In genomic region chr19:14383898-14384669, GRCh38 we compare ENCODE assay signal across 1 cellular context.
A peak's percentile ranks its signal among the peaks of the same experiment; 100 is the strongest.
TF ChIP-seq lines count a peak whose summit lies in the region.

No MANE protein-coding gene starts in this region.

TF ChIP-seq in GM12878, 131 proteins besides CTCF, POLR2A, EP300 and RAD21 (continued from another document):
- no peak for TF ChIP-seq ZBTB4 (CRISPR knock-in tag; IDR thresholded peaks at IDR 0.05)
- TF ChIP-seq STAT3 (IDR thresholded peaks at IDR 0.05; ENCODE audit: low read depth, low read length), result 0 out of 2 replicates have a peak, but pooled peaks have one; percentile 28
- TF ChIP-seq SRF (IDR thresholded peaks at IDR 0.05; ENCODE audit: low read depth in 2 of 2, low read length in 2 of 2), result peak in 1 of 2 experiments; percentile 73; a peak in 2 of 4 replicates
- TF ChIP-seq USF2 (IDR thresholded peaks at IDR 0.05; ENCODE audit: borderline replicate concordance, low read depth, low read length), result no peak
- peak; percentile 70; the same call in 1 of the 2 replicates for TF ChIP-seq ZBED1 (IDR thresholded peaks at IDR 0.05; ENCODE audit: borderline replicate concordance)
- TF ChIP-seq IRF5 (IDR thresholded peaks at IDR 0.05; ENCODE audit: borderline replicate concordance), result no peak
- peak; percentile 25 for TF ChIP-seq NBN (IDR thresholded peaks at IDR 0.05)
- TF ChIP-seq ZNF274 (IDR thresholded peaks at IDR 0.05; ENCODE audit: insufficient read depth, insufficient read length), result no peak
- TF ChIP-seq ZBTB11 (CRISPR knock-in tag; IDR thresholded peaks at IDR 0.05), result no peak
- no peak for TF ChIP-seq RCOR1 (conservative IDR thresholded peaks at IDR 0.05; ENCODE audit: low read depth, low read length)
- TF ChIP-seq HDAC6 (IDR thresholded peaks at IDR 0.05; ENCODE audit: unreplicated experiment), result no peak
- no peak for TF ChIP-seq POU2F2 (IDR thresholded peaks at IDR 0.05; ENCODE audit: borderline replicate concordance, low read depth, low read length)
- TF ChIP-seq CEBPB (IDR thresholded peaks at IDR 0.05; ENCODE audit: borderline replicate concordance in 1 of 2, low read depth in 2 of 2, low read length in 2 of 2), result no peak
- TF ChIP-seq SUPT20H (IDR thresholded peaks at IDR 0.05; ENCODE audit: borderline replicate concordance, control insufficient read depth, low read depth, low read length), result no peak
- peak; percentile 68; the same call in 1 of the 2 replicates for TF ChIP-seq TCF3 (IDR thresholded peaks at IDR 0.05; ENCODE audit: borderline replicate concordance, insufficient read depth, low read depth, low read length)
- no peak for TF ChIP-seq SREBF1 (IDR thresholded peaks at IDR 0.05; ENCODE audit: low read length)
- TF ChIP-seq CHD1 (IDR thresholded peaks at IDR 0.05; ENCODE audit: low read depth, low read length), result peak; percentile 89
- peak; percentile 73 for TF ChIP-seq MLLT1 (IDR thresholded peaks at IDR 0.05)
